ENCODE assay signal across 14 cellular contexts in genomic region chr6:157860505-157860991, GRCh38. TPM values are rescaled to one million over a fixed set of nuclear protein-coding genes. Genes with fewer than 3 reads are reported as not detected.
DNase-seq lines count a peak whose midpoint lies in the region; ATAC-seq, FAIRE-seq and TF ChIP-seq lines count a peak whose summit lies in the region.
"Had no signal": no experiment of that assay in that cellular context is flagged by ENCODE, and none has a peak within 500 bp of the region (broad histone marks: within the 10 kb centered on the region; RNA-seq: fewer than 3 reads in every experiment).

No MANE protein-coding gene starts in this region.

- peaks cover 11% of the 10 kb centered on the region for H3K4me1 ChIP-seq in effector memory CD4-positive, alpha-beta T cell (ENCODE audit: control insufficient read depth, insufficient read depth, low read length, poor library complexity, severe bottlenecking)
- H3K4me1 ChIP-seq in sigmoid colon, result peaks cover 0 to 64% (median 41%) of the 10 kb centered on the region in 4 donors

- DNase-seq in activated T-cell treated with anti-CD3 and anti-CD28 coated beads, Interleukin-2, amount 50 U/mL, for 4 hours, result no peak
- DNase-seq in activated T-cell treated with anti-CD3 and anti-CD28 coated beads for 4 hours, result no peak
- no peak for DNase-seq in endothelial cell (ENCODE audit: low spot score)
- DNase-seq in stimulated activated naive B cell treated with anti-CD40 and anti-IgM and Interleukin-4, amounts not matched to agents 10 μg/mL and 1 μg/mL and 100 μg/mL, for 72 hours, result no peak
- no peak for DNase-seq in effector memory CD4-positive, alpha-beta T cell
- DNase-seq in sigmoid colon, result no peak
- DNase-seq in D721Med (ENCODE audit: insufficient read length, low spot score), result no peak
- DNase-seq: MM.1S, right cardiac atrium had no signal

- no peaks in the 10 kb centered on the region for H3K27me3 Mint-ChIP-seq in activated T-cell treated with anti-CD3 and anti-CD28 coated beads, Interleukin-2, amount 50 U/mL, for 4 hours (ENCODE audit: low read depth)
- peaks cover 51% of the 10 kb centered on the region for H3K27me3 Mint-ChIP-seq in T-helper 1 cell treated with Interleukin-12 subunit alpha and Interleukin-12 subunit beta and Interleukin-4 antibody, amounts not matched to agents 30 μg/mL and 1 μg/mL, for 36 hours (ENCODE audit: low read depth)
- peaks cover 3% of the 10 kb centered on the region for H3K27me3 Mint-ChIP-seq in endothelial cell (ENCODE audit: unreplicated experiment)
- H3K27me3 Mint-ChIP-seq in stimulated activated naive B cell treated with anti-CD40 and anti-IgM and Interleukin-4, amounts not matched to agents 10 μg/mL and 1 μg/mL and 100 μg/mL, for 72 hours, result no peaks in the 10 kb centered on the region

- TF ChIP-seq CTCF in endothelial cell (IDR thresholded peaks at IDR 0.05; ENCODE audit: unreplicated experiment) (no peak), sigmoid colon (IDR thresholded peaks at IDR 0.05) (no peak), D721Med (IDR thresholded peaks at IDR 0.05; ENCODE audit: insufficient read depth, missing control alignments) (no peak)

- no peak overlapping the region for H3K27ac ChIP-seq in effector memory CD4-positive, alpha-beta T cell (ENCODE audit: insufficient read depth, low read length, poor library complexity, severe bottlenecking)
- H3K27ac ChIP-seq in sigmoid colon, result no peak overlapping the region
- H3K27ac ChIP-seq: gastroesophageal sphincter had no signal

- intact Hi-C loops in sigmoid colon (cut with DNase I), result no loop called here

- H3K27ac Mint-ChIP-seq in T-helper 1 cell treated with Interleukin-12 subunit alpha and Interleukin-12 subunit beta and Interleukin-4 antibody, amounts not matched to agents 30 μg/mL and 1 μg/mL, for 36 hours, result peak overlapping the region; percentile 11
- H3K27ac Mint-ChIP-seq in endothelial cell (ENCODE audit: unreplicated experiment), result peak overlapping the region; percentile 53
- no peak overlapping the region for H3K27ac Mint-ChIP-seq in stimulated activated naive B cell treated with anti-CD40 and anti-IgM and Interleukin-4, amounts not matched to agents 10 μg/mL and 1 μg/mL and 100 μg/mL, for 72 hours
- H3K27ac Mint-ChIP-seq: CD14-positive monocyte had no signal

- TF ChIP-seq POLR2A in sigmoid colon (IDR thresholded peaks at IDR 0.05), result no peak

- no peak for FAIRE-seq in D721Med (lab: Jason Lieb, UNC)
- FAIRE-seq: GM19239 had no signal

- peaks cover 70% of the 10 kb centered on the region for H3K4me1 Mint-ChIP-seq in activated T-cell treated with anti-CD3 and anti-CD28 coated beads, Interleukin-2, amount 50 U/mL, for 4 hours (ENCODE audit: low read depth)
- peaks cover 14% of the 10 kb centered on the region for H3K4me1 Mint-ChIP-seq in T-helper 1 cell treated with Interleukin-12 subunit alpha and Interleukin-12 subunit beta and Interleukin-4 antibody, amounts not matched to agents 30 μg/mL and 1 μg/mL, for 36 hours (ENCODE audit: low read depth)
- peaks cover 41% of the 10 kb centered on the region for H3K4me1 Mint-ChIP-seq in endothelial cell (ENCODE audit: unreplicated experiment)
- peaks cover 25 to 57% of the 10 kb centered on the region in 2 donors for H3K4me1 Mint-ChIP-seq in stimulated activated naive B cell treated with anti-CD40 and anti-IgM and Interleukin-4, amounts not matched to agents 10 μg/mL and 1 μg/mL and 100 μg/mL, for 72 hours
- H3K4me1 Mint-ChIP-seq: CD14-positive monocyte had no signal

- peaks cover 13% of the 10 kb centered on the region for H3K36me3 Mint-ChIP-seq in activated T-cell treated with anti-CD3 and anti-CD28 coated beads, Interleukin-2, amount 50 U/mL, for 4 hours (ENCODE audit: insufficient read depth)
- peaks cover 7% of the 10 kb centered on the region for H3K36me3 Mint-ChIP-seq in T-helper 1 cell treated with Interleukin-12 subunit alpha and Interleukin-12 subunit beta and Interleukin-4 antibody, amounts not matched to agents 30 μg/mL and 1 μg/mL, for 36 hours (ENCODE audit: low read depth)
- peaks cover 6% of the 10 kb centered on the region for H3K36me3 Mint-ChIP-seq in endothelial cell (ENCODE audit: low read depth, unreplicated experiment)
- peaks cover 23 to 38% of the 10 kb centered on the region in 2 donors for H3K36me3 Mint-ChIP-seq in stimulated activated naive B cell treated with anti-CD40 and anti-IgM and Interleukin-4, amounts not matched to agents 10 μg/mL and 1 μg/mL and 100 μg/mL, for 72 hours

- H3K27me3 ChIP-seq in effector memory CD4-positive, alpha-beta T cell (replicated peaks; ENCODE audit: control insufficient read depth, insufficient read depth, low read length, poor library complexity, severe bottlenecking), result no peaks in the 10 kb centered on the region
- no peaks in the 10 kb centered on the region for H3K27me3 ChIP-seq in sigmoid colon
- H3K27me3 ChIP-seq: gastroesophageal sphincter had no signal

- TF ChIP-seq EP300 in sigmoid colon (IDR thresholded peaks at IDR 0.05), result no peak

- ATAC-seq in activated T-cell treated with anti-CD3 and anti-CD28 coated beads, Interleukin-2, amount 50 U/mL, for 4 hours, result peak; percentile 92 to 93
- ATAC-seq in stimulated activated naive B cell treated with anti-CD40 and anti-IgM and Interleukin-4, amounts not matched to agents 10 μg/mL and 1 μg/mL and 100 μg/mL, for 72 hours (replicated peaks), result peak; percentile 41 to 53
- ATAC-seq: gastroesophageal sphincter, Right ventricle myocardium inferior had no signal

- no peaks in the 10 kb centered on the region for H3K9me3 Mint-ChIP-seq in activated T-cell treated with anti-CD3 and anti-CD28 coated beads, Interleukin-2, amount 50 U/mL, for 4 hours
- H3K9me3 Mint-ChIP-seq in T-helper 1 cell treated with Interleukin-12 subunit alpha and Interleukin-12 subunit beta and Interleukin-4 antibody, amounts not matched to agents 30 μg/mL and 1 μg/mL, for 36 hours, result no peaks in the 10 kb centered on the region
- H3K9me3 Mint-ChIP-seq in endothelial cell (ENCODE audit: unreplicated experiment), result no peaks in the 10 kb centered on the region
- peaks cover 0 to 5% of the 10 kb centered on the region in 2 donors for H3K9me3 Mint-ChIP-seq in stimulated activated naive B cell treated with anti-CD40 and anti-IgM and Interleukin-4, amounts not matched to agents 10 μg/mL and 1 μg/mL and 100 μg/mL, for 72 hours

- no peak overlapping the region for H3K4me3 ChIP-seq in effector memory CD4-positive, alpha-beta T cell (ENCODE audit: insufficient read depth, low read depth, low read length, poor library complexity, severe bottlenecking)
- H3K4me3 ChIP-seq in sigmoid colon, result no peak overlapping the region
- H3K4me3 ChIP-seq: gastroesophageal sphincter had no signal

- no peak overlapping the region for H3K4me3 Mint-ChIP-seq in activated T-cell treated with anti-CD3 and anti-CD28 coated beads, Interleukin-2, amount 50 U/mL, for 4 hours
- peak overlapping the region; percentile 14 for H3K4me3 Mint-ChIP-seq in T-helper 1 cell treated with Interleukin-12 subunit alpha and Interleukin-12 subunit beta and Interleukin-4 antibody, amounts not matched to agents 30 μg/mL and 1 μg/mL, for 36 hours
- H3K4me3 Mint-ChIP-seq in endothelial cell (ENCODE audit: unreplicated experiment), result no peak overlapping the region
- H3K4me3 Mint-ChIP-seq in stimulated activated naive B cell treated with anti-CD40 and anti-IgM and Interleukin-4, amounts not matched to agents 10 μg/mL and 1 μg/mL and 100 μg/mL, for 72 hours, result no peak overlapping the region
- H3K4me3 Mint-ChIP-seq: CD14-positive monocyte had no signal

- H3K36me3 ChIP-seq in effector memory CD4-positive, alpha-beta T cell (ENCODE audit: control insufficient read depth, insufficient read depth, low read length), result no peaks in the 10 kb centered on the region
- H3K36me3 ChIP-seq in sigmoid colon, result no peaks in the 10 kb centered on the region
- H3K36me3 ChIP-seq: gastroesophageal sphincter had no signal

- WGBS in sigmoid colon, 2 donors, result 38 to 43% methylated on average over 4 of the region's 4 CpGs

- no peaks in the 10 kb centered on the region for H3K9me3 ChIP-seq in effector memory CD4-positive, alpha-beta T cell (ENCODE audit: control insufficient read depth, low read length)
- no peaks in the 10 kb centered on the region for H3K9me3 ChIP-seq in sigmoid colon
- H3K9me3 ChIP-seq: gastroesophageal sphincter had no signal

RNA-seq across cellular contexts. Expression of gene SNX9, which starts 37.5 kb away (rescaled TPM):
- total RNA-seq in activated T-cell treated with anti-CD3 and anti-CD28 coated beads, Interleukin-2, amount 50 U/mL, for 4 hours, result 10 to 100 TPM; 39.0 to 52.5 (median 42.8) TPM
- total RNA-seq in endothelial cell (ENCODE audit: unreplicated experiment) (68.6 TPM), sigmoid colon (10 to 100 TPM; 48.5 to 68.1 (median 63.1) TPM)
- 10 to 100 TPM; 42.6 to 72.6 (median 60.1) TPM for polyA plus RNA-seq in sigmoid colon
